5 cellular contexts compared by ENCODE assay signal in genomic region chr1:150208460-150208859, GRCh38. TPM values are rescaled to one million over a fixed set of nuclear protein-coding genes. Genes with fewer than 3 reads are reported as not detected.
"Had no signal": no experiment of that assay in that cellular context is flagged by ENCODE, and none has a peak within 500 bp of the region (broad histone marks: within the 10 kb centered on the region; RNA-seq: fewer than 3 reads in every experiment).

No MANE protein-coding gene starts in this region.

RNA-seq across cellular contexts. Expression of gene CA14, which starts 49.1 kb away (rescaled TPM):
- total RNA-seq: OCI-LY7, PC-3, Peyer's patch, RPMI7951, SJSA1 had no signal
